Comparison of ENCODE assay signal across 13 cellular contexts in the genomic region with DNA sequence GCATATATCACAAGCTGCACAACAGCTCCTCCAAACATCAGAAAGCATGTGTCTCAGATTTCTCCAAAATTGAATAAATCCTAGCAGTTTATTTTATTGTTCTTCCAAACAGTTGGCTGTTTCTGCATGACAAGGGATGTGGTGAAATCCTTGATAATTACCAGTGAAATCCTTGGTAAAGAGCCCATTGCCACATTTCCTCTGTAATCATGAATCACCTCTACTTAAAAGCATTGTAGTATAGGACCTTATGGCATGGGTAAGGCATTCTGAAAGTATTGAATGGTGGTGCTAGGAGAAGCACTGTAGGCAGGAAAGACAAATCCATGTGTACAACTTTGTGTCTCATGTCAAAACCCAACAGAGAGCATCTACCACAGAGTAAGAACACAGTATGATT.
"Had no signal": no experiment of that assay in that cellular context is flagged by ENCODE, and none has a peak within 500 bp of the region (broad histone marks: within the 10 kb centered on the region; RNA-seq: fewer than 3 reads in every experiment).

No MANE protein-coding gene starts in this region.

- ATAC-seq: activated CD4-positive, CD25-positive, alpha-beta regulatory T cell treated with anti-CD3 and anti-CD28 coated beads, Interleukin-2, amount 50 U/mL, for 24 hours; heart left ventricle; left lobe of liver; stimulated activated naive CD8-positive, alpha-beta T cell treated with anti-CD3 and anti-CD28 coated beads, Interleukin-15, Interleukin-2, amounts not matched to agents 100 U/mL and 50 U/mL, for 24 hours had no signal

- H3K9me3 Mint-ChIP-seq: activated T-cell treated with anti-CD3 and anti-CD28 coated beads, Interleukin-2, amount 50 U/mL, for 24 hours had no signal

- DNase-seq: activated effector memory CD4-positive, alpha-beta T cell treated with Interleukin-2 at 50 U/mL for 16 hours; activated T-cell treated with anti-CD3 and anti-CD28 coated beads, Interleukin-2, amount 50 U/mL, for 24 hours; esophagus squamous epithelium; foreskin melanocyte; heart left ventricle; mesendoderm; stimulated activated CD4-positive, alpha-beta T cell treated with anti-CD3 and anti-CD28 coated beads, Interleukin-2, amount 100 ng/mL, for 48 hours; stimulated activated naive CD8-positive, alpha-beta T cell treated with anti-CD3 and anti-CD28 coated beads, Interleukin-15, Interleukin-2, amounts not matched to agents 100 U/mL and 50 U/mL, for 24 hours; upper lobe of left lung had no signal

- H3K4me3 ChIP-seq: esophagus squamous epithelium, heart left ventricle, suprapubic skin, upper lobe of left lung had no signal

- H3K36me3 Mint-ChIP-seq: activated naive CD8-positive, alpha-beta T cell had no signal

- H3K27ac Mint-ChIP-seq: activated naive CD8-positive, alpha-beta T cell; activated T-cell treated with anti-CD3 and anti-CD28 coated beads, Interleukin-2, amount 50 U/mL, for 24 hours had no signal
